ENCODE assay signal across 9 cellular contexts in the genomic region with DNA sequence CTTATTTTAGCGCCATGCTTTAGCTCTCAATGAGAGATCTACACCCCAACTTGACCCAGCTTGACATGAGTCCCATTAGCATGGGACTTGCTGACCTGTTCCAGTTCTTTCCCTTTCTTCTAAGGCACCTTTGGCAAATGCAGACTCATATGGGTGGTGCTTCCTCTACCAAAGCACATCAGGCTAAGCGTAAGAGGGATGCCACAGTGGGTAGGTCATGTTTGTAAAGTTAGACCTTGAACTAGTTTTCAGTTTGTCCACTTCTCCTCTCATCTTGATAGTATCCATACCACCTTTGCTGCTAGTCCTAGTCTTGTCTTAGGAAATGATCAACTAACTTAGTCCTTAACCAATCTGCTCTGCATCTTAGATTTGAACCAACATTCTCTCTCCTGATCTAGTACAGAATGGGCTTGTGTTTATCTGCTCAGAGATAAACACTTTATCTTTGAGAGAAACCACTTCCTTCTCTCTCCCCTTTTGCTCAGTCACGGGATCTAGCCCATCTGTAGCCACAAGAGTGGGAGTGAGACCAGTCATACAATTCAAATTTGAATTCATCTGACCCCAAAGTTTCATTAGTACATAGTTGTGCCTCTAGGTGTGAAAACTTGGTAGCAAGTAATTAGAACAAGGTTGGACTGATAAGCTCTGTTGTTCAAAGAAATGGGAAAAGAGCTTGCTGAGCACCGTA.
DNase-seq lines count a peak whose midpoint lies in the region; ATAC-seq and TF ChIP-seq lines count a peak whose summit lies in the region.
"Had no signal": no experiment of that assay in that cellular context is flagged by ENCODE, and none has a peak within 500 bp of the region (broad histone marks: within the 10 kb centered on the region; RNA-seq: fewer than 3 reads in every experiment).

No MANE protein-coding gene starts in this region.

- H3K36me3 Mint-ChIP-seq in activated naive CD4-positive, alpha-beta T cell treated with anti-CD3 and anti-CD28 coated beads, Interleukin-2, amount 10 ng/mL, durations not matched to agents 7 days and 5 days, result peaks cover 33% of the 10 kb centered on the region
- H3K36me3 Mint-ChIP-seq in type B pancreatic cell, result no peaks in the 10 kb centered on the region

- peaks cover 32% of the 10 kb centered on the region for H3K4me1 Mint-ChIP-seq in activated naive CD4-positive, alpha-beta T cell treated with anti-CD3 and anti-CD28 coated beads, Interleukin-2, amount 10 ng/mL, durations not matched to agents 7 days and 5 days
- H3K4me1 Mint-ChIP-seq in type B pancreatic cell (ENCODE audit: unreplicated experiment), result peaks cover 1% of the 10 kb centered on the region

- H3K9ac ChIP-seq in GM23248, result no peak overlapping the region

- no peaks in the 10 kb centered on the region for H3K27me3 Mint-ChIP-seq in activated naive CD4-positive, alpha-beta T cell treated with anti-CD3 and anti-CD28 coated beads, Interleukin-2, amount 10 ng/mL, durations not matched to agents 7 days and 5 days
- peaks cover 19% of the 10 kb centered on the region for H3K27me3 Mint-ChIP-seq in type B pancreatic cell

- H3K9me2 ChIP-seq in GM23248 (ENCODE audit: insufficient read depth), result no peaks in the 10 kb centered on the region

- in situ Hi-C loops in GM23248 (cut with MboI), result no loop called here

- H3K4me3 Mint-ChIP-seq in activated naive CD4-positive, alpha-beta T cell treated with anti-CD3 and anti-CD28 coated beads, Interleukin-2, amount 10 ng/mL, durations not matched to agents 7 days and 5 days, result no peak overlapping the region
- no peak overlapping the region for H3K4me3 Mint-ChIP-seq in type B pancreatic cell

- no peaks in the 10 kb centered on the region for H4K20me1 ChIP-seq in GM23248 (ENCODE audit: insufficient read depth)

- no peak overlapping the region for H3K27ac ChIP-seq in GM23248

- no peaks in the 10 kb centered on the region for H3K79me2 ChIP-seq in GM23248 (ENCODE audit: insufficient read depth)

- no peak overlapping the region for H3K4me2 ChIP-seq in GM23248 (ENCODE audit: unreplicated experiment)

- TF ChIP-seq CTCF in GM06990 (IDR thresholded peaks at IDR 0.05; ENCODE audit: insufficient read depth, low read length, poor library complexity, severe bottlenecking), result no peak
- no peak for TF ChIP-seq CTCF in type B pancreatic cell (conservative IDR thresholded peaks at IDR 0.05)

- CTCF ChIA-PET in activated naive CD4-positive, alpha-beta T cell treated with anti-CD3 and anti-CD28 coated beads, Interleukin-2, amount 10 ng/mL, durations not matched to agents 7 days and 5 days (lab: Charles Lee), result interaction anchor here (0.6 to 1.0 kb wide), 3 partner anchors 13 to 51 kb away, joined by 3 read pairs; no protein-coding TSS in a partner anchor

- peaks cover 32% of the 10 kb centered on the region for H3K9me3 Mint-ChIP-seq in activated naive CD4-positive, alpha-beta T cell treated with anti-CD3 and anti-CD28 coated beads, Interleukin-2, amount 10 ng/mL, durations not matched to agents 7 days and 5 days
- H3K9me3 Mint-ChIP-seq in type B pancreatic cell, result peaks cover 20% of the 10 kb centered on the region

- peaks cover 34% of the 10 kb centered on the region for H3K4me1 ChIP-seq in GM23248 (ENCODE audit: insufficient read depth)

- H3K36me3 ChIP-seq in GM06990 (ENCODE audit: control insufficient read depth, insufficient read depth, low read length) (no peaks in the 10 kb centered on the region; the same call in 1 of the 2 replicates), GM23248 (ENCODE audit: low read depth) (no peaks in the 10 kb centered on the region)
- H3K36me3 ChIP-seq: heart right ventricle had no signal

- intact Hi-C loops in posterior cingulate gyrus (cut with DNase I), result no loop called here

- no peaks in the 10 kb centered on the region for H3K27me3 ChIP-seq in GM06990 (replicated peaks; ENCODE audit: control insufficient read depth, insufficient read depth, low read length)
- H3K27me3 ChIP-seq in GM23248 (replicated peaks; ENCODE audit: insufficient read depth), result no peaks in the 10 kb centered on the region
- H3K27me3 ChIP-seq: heart right ventricle had no signal

- 84 to 89% methylated on average over 4 of the region's 4 CpGs for WGBS in GM23248 (ENCODE audit: low coverage in 1 of 2, low lambda C conversion rate in 2 of 2, missing lambda C conversion rate in 2 of 2), 2 experiments

- H3K9me3 ChIP-seq in GM23248 (ENCODE audit: low read depth), result peaks cover 4% of the 10 kb centered on the region

- DNase-seq in GM06990 (ENCODE audit: extremely low read depth, insufficient read length), result peak; percentile 54
- DNase-seq in activated naive CD4-positive, alpha-beta T cell treated with anti-CD3 and anti-CD28 coated beads, Interleukin-2, amount 10 ng/mL, durations not matched to agents 7 days and 5 days, result peak; percentile 50
- DNase-seq in GM23248, result no peak
- no peak for DNase-seq in type B pancreatic cell (ENCODE audit: extremely low spot score, unreplicated experiment)
- no peak for DNase-seq in HT-29 (ENCODE audit: low spot score)
- no peak for DNase-seq in posterior cingulate gyrus
- DNase-seq: heart right ventricle had no signal

- H3F3A ChIP-seq in GM23248 (ENCODE audit: insufficient read depth), result peaks cover 31% of the 10 kb centered on the region

- H2AFZ ChIP-seq in GM23248, result no peak overlapping the region

- ATAC-seq in GM21360 (IDR thresholded peaks at IDR 0.05; ENCODE audit: unreplicated experiment) (peak; percentile 83), HG03460 (IDR thresholded peaks at IDR 0.05; ENCODE audit: unreplicated experiment) (peak; percentile 84)

- no peak overlapping the region for H3K4me3 ChIP-seq in GM06990 (replicated peaks; ENCODE audit: low read depth, low read length)
- H3K4me3 ChIP-seq in GM23248, result no peak overlapping the region
- H3K4me3 ChIP-seq: heart right ventricle had no signal

- peak overlapping the region; percentile 76 for H3K27ac Mint-ChIP-seq in activated naive CD4-positive, alpha-beta T cell treated with anti-CD3 and anti-CD28 coated beads, Interleukin-2, amount 10 ng/mL, durations not matched to agents 7 days and 5 days
- H3K27ac Mint-ChIP-seq in type B pancreatic cell, result no peak overlapping the region

Comparison
In these comparisons a context has a peak if more than half of its experiments do, and no peak if none do; other contexts are left out.
1. DNase-seq: peak in GM06990 (single experiment) and activated naive CD4-positive, alpha-beta T cell treated with anti-CD3 and anti-CD28 coated beads, Interleukin-2, amount 10 ng/mL, durations not matched to agents 7 days and 5 days (single experiment); none in GM23248 (single experiment), type B pancreatic cell (single experiment), HT-29 (single experiment) and posterior cingulate gyrus (0 of 10).